ENCODE assay signal across 8 cellular contexts in the genomic region with DNA sequence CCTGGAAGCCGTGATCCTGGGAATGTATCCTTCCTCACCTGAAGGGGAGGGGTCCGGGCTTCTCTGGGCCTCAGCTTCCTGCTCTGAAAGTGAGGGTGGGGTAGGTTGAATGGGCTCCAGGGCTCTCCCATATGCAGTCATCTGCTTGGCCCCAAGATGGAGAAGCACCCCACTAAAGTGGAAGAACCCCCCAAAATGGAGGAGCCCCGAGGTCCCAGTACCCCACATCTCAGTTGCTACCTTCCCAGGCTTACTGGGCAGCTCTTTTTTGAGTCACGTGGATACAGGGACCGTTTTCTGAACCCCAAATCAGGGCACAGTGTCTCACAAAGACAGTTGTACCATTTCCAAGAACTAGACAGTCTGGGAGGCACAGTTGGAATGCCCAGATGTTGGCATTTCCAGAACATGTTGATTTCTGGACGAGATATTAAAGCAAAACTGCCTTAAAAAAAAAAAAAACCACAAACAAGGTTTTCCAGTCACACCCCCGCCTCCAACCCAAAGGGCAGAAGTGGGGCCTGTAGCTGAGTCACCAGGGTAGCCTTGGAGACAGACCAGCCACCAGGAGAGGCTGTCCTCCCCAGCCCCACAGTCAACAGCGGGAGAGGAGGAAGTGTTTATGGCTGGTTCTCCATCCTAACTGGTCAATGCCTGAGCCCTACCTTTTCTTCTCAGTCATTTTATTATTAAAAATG. TPM values are rescaled to one million over a fixed set of nuclear protein-coding genes. Genes with fewer than 3 reads are reported as not detected.
DNase-seq lines count a peak whose midpoint lies in the region; ATAC-seq and TF ChIP-seq lines count a peak whose summit lies in the region.
"Had no signal": no experiment of that assay in that cellular context is flagged by ENCODE, and none has a peak within 500 bp of the region (broad histone marks: within the 10 kb centered on the region; RNA-seq: fewer than 3 reads in every experiment).

No MANE protein-coding gene starts in this region.

- peak; percentile 83 for DNase-seq in KBM-7
- peak; percentile 46 for DNase-seq in activated CD8-positive, alpha-beta memory T cell treated with anti-CD3 and anti-CD28 coated beads, Interleukin-2, amount 50 U/mL, for 48 hours
- DNase-seq in heart left ventricle: peak; percentile 56 to 81 (median 79)
- DNase-seq in retinal pigment epithelial cell (ENCODE audit: low read depth): peak; percentile 34
- no peak for DNase-seq in T-helper 9 cell
- DNase-seq in prostate gland (ENCODE audit: low spot score): no peak
- no peak for DNase-seq in Karpas-422

- peak in 1 of 12 donors; percentile 11 for TF ChIP-seq CTCF in heart left ventricle (IDR thresholded peaks at IDR 0.05)
- TF ChIP-seq CTCF in retinal pigment epithelial cell (conservative IDR thresholded peaks at IDR 0.05; ENCODE audit: low read depth, low read length): peak; percentile 13
- no peak for TF ChIP-seq CTCF in prostate gland (IDR thresholded peaks at IDR 0.05)

- in situ Hi-C loops in KBM-7 (cut with MboI; ENCODE audit: low pct_unique_long_range_greater_than_20kb, low sequenced_read_pairs): no loop called here

- no peaks in the 10 kb centered on the region for H3K79me2 ChIP-seq in Karpas-422 (ENCODE audit: low read length)

- H3K36me3 ChIP-seq in heart left ventricle: peaks cover 0 to 58% (median 11%) of the 10 kb centered on the region in 9 donors
- no peaks in the 10 kb centered on the region for H3K36me3 ChIP-seq in prostate gland
- no peaks in the 10 kb centered on the region for H3K36me3 ChIP-seq in Karpas-422 (ENCODE audit: insufficient read depth, low read length)

- H3K27ac ChIP-seq in heart left ventricle (peak overlapping the region; percentile 76 to 96 (median 82)), prostate gland (peak overlapping the region in 1 of 2 donors; percentile 38), Karpas-422 (ENCODE audit: low read length) (no peak overlapping the region)

- peak in 3 of 4 donors; percentile 59 to 73 (median 68) for ATAC-seq in heart left ventricle

- H2AFZ ChIP-seq in Karpas-422 (ENCODE audit: low read length): no peak overlapping the region

- H3K9ac ChIP-seq in Karpas-422 (ENCODE audit: low read length): no peak overlapping the region

- peaks cover 12 to 86% (median 47%) of the 10 kb centered on the region in 12 donors for H3K4me1 ChIP-seq in heart left ventricle
- H3K4me1 ChIP-seq in prostate gland (replicated peaks): no peaks in the 10 kb centered on the region
- H3K4me1 ChIP-seq in Karpas-422 (ENCODE audit: low read length): no peaks in the 10 kb centered on the region; the same call in 1 of the 2 replicates

- 0 out of 2 replicates have a peak, but pooled peaks cover 4% of the 10 kb centered on the region for H4K20me1 ChIP-seq in Karpas-422 (ENCODE audit: insufficient read depth, low read depth, low read length)

- H3K9me3 ChIP-seq in heart left ventricle: no peaks in the 10 kb centered on the region
- H3K9me3 ChIP-seq in prostate gland: no peaks in the 10 kb centered on the region
- no peaks in the 10 kb centered on the region for H3K9me3 ChIP-seq in Karpas-422 (ENCODE audit: low read length)

- H3K27me3 ChIP-seq in heart left ventricle (no peaks in the 10 kb centered on the region), prostate gland (replicated peaks; ENCODE audit: insufficient read depth) (no peaks in the 10 kb centered on the region), Karpas-422 (ENCODE audit: low read length) (no peaks in the 10 kb centered on the region)

- no peak overlapping the region for H3K4me2 ChIP-seq in Karpas-422 (ENCODE audit: low read depth, low read length, poor library complexity, severe bottlenecking)

- no peaks in the 10 kb centered on the region for H3K9me2 ChIP-seq in Karpas-422 (replicated peaks; ENCODE audit: insufficient read depth, low read length)

- intact Hi-C loops in heart left ventricle (cut with DNase I): no loop called here
- intact Hi-C loops in prostate gland (cut with DNase I): no loop called here

- 47 to 58% (median 52%) methylated on average over 8 of the region's 8 CpGs for WGBS in heart left ventricle, 4 donors
- 29% methylated on average over 8 of the region's 8 CpGs for WGBS in prostate gland

- H3K4me3 ChIP-seq in heart left ventricle (peak overlapping the region in 1 of 12 donors; percentile 10), retinal pigment epithelial cell (ENCODE audit: low read length) (no peak overlapping the region), prostate gland (no peak overlapping the region), Karpas-422 (ENCODE audit: low read length) (no peak overlapping the region)

- TF ChIP-seq POLR2A in heart left ventricle (IDR thresholded peaks at IDR 0.05) (peak in 1 of 2 donors; percentile 8), prostate gland (IDR thresholded peaks at IDR 0.05) (no peak)

RNA-seq across cellular contexts. Expression of gene VASH1, which starts 12.1 kb away (rescaled TPM):
- 10 to 100 TPM in 6 of 9 donors, 1 to 10 TPM in 3; 7.8 to 30.8 (median 11.1) TPM for total RNA-seq in heart left ventricle
- 10 to 100 TPM in 1 of 2 donors, 1 to 10 TPM in 1; 9.9 to 25.2 TPM for polyA plus RNA-seq in heart left ventricle
- 10 to 100 TPM in 1 of 2 donors, 1 to 10 TPM in 1; 2.1 to 19.8 TPM for total RNA-seq in prostate gland
- not detected in 2 replicates for total RNA-seq in Karpas-422 (2014; rRNA removed; shearing (Covaris generic); ENCODE audit: low replicate concordance)

RNA-seq across cellular contexts. Expression of gene ANGEL1, which starts 39.3 kb away (rescaled TPM):
- total RNA-seq in heart left ventricle (10 to 100 TPM in 8 of 9 donors, 1 to 10 TPM in 1; 9.3 to 16.3 (median 13.8) TPM), prostate gland (10 to 100 TPM; 10.3 to 58.8 TPM)
- polyA plus RNA-seq in heart left ventricle: 10 to 100 TPM in 1 of 2 donors, 1 to 10 TPM in 1; 9.5 to 10.7 TPM
- total RNA-seq in Karpas-422 (2014; rRNA removed; shearing (Covaris generic); ENCODE audit: low replicate concordance): 19.9 and 29.4 TPM in 2 replicates

RNA-seq across cellular contexts. Expression of gene LRRC74A, which starts 52.9 kb away (rescaled TPM):
- total RNA-seq in heart left ventricle (not detected), prostate gland (1 to 10 TPM in 1 of 2 donors, not detected in 1; 6.0 TPM)
- not detected for polyA plus RNA-seq in heart left ventricle
- not detected in 2 replicates for total RNA-seq in Karpas-422 (2014; rRNA removed; shearing (Covaris generic); ENCODE audit: low replicate concordance)
- total RNA-seq: mononuclear cell had no signal

Comparison
In these comparisons a context has a peak if more than half of its experiments do, and no peak if none do; other contexts are left out.
1. DNase-seq: peak in KBM-7 (single experiment), activated CD8-positive, alpha-beta memory T cell treated with anti-CD3 and anti-CD28 coated beads, Interleukin-2, amount 50 U/mL, for 48 hours (single experiment), heart left ventricle (5 of 5) and retinal pigment epithelial cell (single experiment); none in T-helper 9 cell (single experiment), prostate gland (single experiment) and Karpas-422 (single experiment).